8 cellular contexts compared by ENCODE assay signal in genomic region chr4:9659678-9660077, GRCh38.
DNase-seq lines count a peak whose midpoint lies in the region; FAIRE-seq and TF ChIP-seq lines count a peak whose summit lies in the region.
"Not testable (repeated sequence)": the region's sequence is repeated elsewhere in the genome, so short reads cannot be mapped to it uniquely, and the experiment has no call there.

No MANE protein-coding gene starts in this region.

- not testable (repeated sequence) for H3K4me1 ChIP-seq in osteoblast (ENCODE audit: insufficient read depth, low read length)
- H3K4me1 ChIP-seq in tibial artery, result peaks cover 0 to 23% (median 6%) of the 10 kb centered on the region in 4 donors

- not testable (repeated sequence) for H3K4me3 Mint-ChIP-seq in CD14-positive monocyte

- not testable (repeated sequence) for H3K9me3 Mint-ChIP-seq in CD14-positive monocyte

- not testable (repeated sequence) for H3K27me3 Mint-ChIP-seq in CD14-positive monocyte (ENCODE audit: low read depth in 3 of 3)

- H3K27ac Mint-ChIP-seq in CD14-positive monocyte, result not testable (repeated sequence)

- H3K36me3 Mint-ChIP-seq in CD14-positive monocyte, result not testable (repeated sequence)

- POLR2A ChIA-PET in RWPE1 (lab: Yijun Ruan, JAX; ENCODE audit: low non-redundant PET), result not testable (repeated sequence)

- CTCF ChIA-PET in RWPE1 (lab: Yijun Ruan, JAX), result not testable (repeated sequence)

- H3K9me3 ChIP-seq in osteoblast (ENCODE audit: low read depth, low read length); tibial artery: not testable (repeated sequence)

- H3K27ac ChIP-seq in RWPE1; osteoblast (ENCODE audit: low read depth, low read length); tibial artery: not testable (repeated sequence)

- H3K4me1 Mint-ChIP-seq in CD14-positive monocyte, result not testable (repeated sequence)

- H3K36me3 ChIP-seq in osteoblast (ENCODE audit: insufficient read depth, low read length); tibial artery: not testable (repeated sequence)

- intact Hi-C loops in CD14-positive monocyte (cut with micrococcal nuclease), result loop anchor here (10.0 kb wide), 1 partner anchor 125 kb away; no protein-coding TSS in a partner anchor
- intact Hi-C loops in tibial artery (cut with DNase I; ENCODE audit: low total_unique reads), result not testable (repeated sequence)

- not testable (repeated sequence) for H4K20me1 ChIP-seq in osteoblast (ENCODE audit: insufficient read depth, low read length)

- not testable (repeated sequence) for H3K79me2 ChIP-seq in osteoblast (ENCODE audit: insufficient read depth, low read length)

- FAIRE-seq in endometrium (lab: Jason Lieb, UNC), result peak; percentile 92

- not testable (repeated sequence) for H3K4me3 ChIP-seq in HFF-Myc (replicated peaks; ENCODE audit: low read depth, low read length); osteoblast (ENCODE audit: insufficient read depth, low read length); tibial artery

- H2AFZ ChIP-seq in osteoblast (ENCODE audit: low read length), result not testable (repeated sequence)

- TF ChIP-seq CTCF in CD14-positive monocyte (IDR thresholded peaks at IDR 0.05) (peak; percentile 68), HFF-Myc (IDR thresholded peaks at IDR 0.05; ENCODE audit: low read depth, low read length, missing control alignments) (peak; percentile 11), RWPE1 (conservative IDR thresholded peaks at IDR 0.05; ENCODE audit: low read depth) (peak; percentile 52), osteoblast (IDR thresholded peaks at IDR 0.05; ENCODE audit: extremely low read depth, low read depth, low read length) (peak; percentile 34), tibial artery (IDR thresholded peaks at IDR 0.05) (peak; percentile 36 to 50)

- not testable (repeated sequence) for DNase-seq in CD14-positive monocyte (ENCODE audit: low spot score); HFF-Myc (ENCODE audit: extremely low read depth, low read depth); RWPE1 (ENCODE audit: low spot score); osteoblast (ENCODE audit: insufficient read length, low spot score, missing footprints); tibial artery
- DNase-seq in activated naive CD4-positive, alpha-beta T cell treated with Interleukin-2 at 50 U/mL for 16 hours, result peak; percentile 6
- DNase-seq in inferior parietal cortex (ENCODE audit: extremely low spot score), result peak; percentile 2

- not testable (repeated sequence) for H3K27me3 ChIP-seq in osteoblast (ENCODE audit: insufficient read depth, low read length); tibial artery

- H3K4me2 ChIP-seq in osteoblast (ENCODE audit: insufficient read depth, low read length), result not testable (repeated sequence)

Comparison
In these comparisons a context has a peak if more than half of its experiments do, and no peak if none do; other contexts are left out.
1. CTCF ChIP-seq: peak in every context shown above with its lines; median percentile 68 in CD14-positive monocyte; 52 in RWPE1; 43 in tibial artery; 34 in osteoblast; 11 in HFF-Myc.